Comparison of ENCODE assay signal across 35 cellular contexts in genomic region chr15:96002890-96003859, GRCh38.
"Had no signal": no experiment of that assay in that cellular context is flagged by ENCODE, and none has a peak within 500 bp of the region (broad histone marks: within the 10 kb centered on the region; RNA-seq: fewer than 3 reads in every experiment).

No MANE protein-coding gene starts in this region.

- H3K4me2 ChIP-seq: PC-9 had no signal

- H3K9me3 ChIP-seq: body of pancreas, breast epithelium, SJCRH30 had no signal

- H3K4me3 ChIP-seq: body of pancreas, breast epithelium, PC-9, SJCRH30, SK-N-MC had no signal

- FAIRE-seq: astrocyte, RCC 7860 had no signal

- ATAC-seq: activated CD8-positive, alpha-beta T cell treated with anti-CD3 and anti-CD28 coated beads for 36 hours; activated T-cell treated with anti-CD3 and anti-CD28 coated beads, Interleukin-2, amount 50 U/mL, for 72 hours; activated T-helper 17 cell treated with anti-CD3 and anti-CD28 coated beads, Interleukin-2, amount 50 U/mL, for 72 hours; body of pancreas; Right ventricle myocardium inferior had no signal

- H3K4me1 ChIP-seq: body of pancreas, breast epithelium, SJCRH30 had no signal

- H3K27ac ChIP-seq: body of pancreas, breast epithelium, PC-9, RWPE1, SJCRH30, SK-N-MC had no signal

- DNase-seq: activated CD4-positive, alpha-beta T cell treated with anti-CD3 and anti-CD28 coated beads, Interleukin-2, amount 10 ng/mL, durations not matched to agents 24 days and 14 days; activated CD4-positive, alpha-beta T cell treated with anti-CD3 and anti-CD28 coated beads, Interleukin-2, amount 50 U/mL, for 4 hours; activated CD8-positive, alpha-beta T cell treated with anti-CD3 and anti-CD28 coated beads for 36 hours; activated effector memory CD4-positive, alpha-beta T cell treated with anti-CD3 and anti-CD28 coated beads, Interleukin-2, amount 50 U/mL, for 16 hours; activated naive CD4-positive, alpha-beta T cell treated with Interleukin-2 at 50 U/mL for 16 hours; activated naive CD8-positive, alpha-beta T cell treated with anti-CD3 and anti-CD28 coated beads, Interleukin-2, amount 10 ng/mL, durations not matched to agents 7 days and 5 days; activated T-cell treated with anti-CD3 and anti-CD28 coated beads, Interleukin-2, amount 50 U/mL, for 1 hour; activated T-cell treated with anti-CD3 and anti-CD28 coated beads, Interleukin-2, amount 50 U/mL, for 72 hours; amygdala; body of pancreas; Kasumi-1; MM.1S; MV-4-11; NCI-H1092; NCI-H1436 treated with DMSO at 0.1 percent for 48 hours; NCI-H1694 treated with DMSO at 0.1 percent for 48 hours; NCI-H2029; NCI-H2107; NCI-H2171 treated with DMSO at 0.1 percent for 48 hours; NCI-H2227 treated with DMSO at 0.1 percent for 48 hours; NCI-H446; NCI-H510A treated with DMSO at 0.1 percent for 48 hours; NCI-H526 treated with DMSO at 0.1 percent for 48 hours; NCI-H774; NK-92 treated with Interleukin-12 subunit alpha and Interleukin-12 subunit beta, amount 100 ng/mL, for 24 hours; PC-9; SJCRH30; T1000 had no signal
